10 cellular contexts compared by ENCODE assay signal in genomic region chr1:20359451-20360330, GRCh38.
DNase-seq lines count a peak whose midpoint lies in the region; ATAC-seq, FAIRE-seq and TF ChIP-seq lines count a peak whose summit lies in the region.
"Had no signal": no experiment of that assay in that cellular context is flagged by ENCODE, and none has a peak within 500 bp of the region (broad histone marks: within the 10 kb centered on the region; RNA-seq: fewer than 3 reads in every experiment).

No MANE protein-coding gene starts in this region.

- peak overlapping the region; percentile 55 for H2AFZ ChIP-seq in OCI-LY7 (ENCODE audit: low read length)

- FAIRE-seq in HTR-8/SVneo (lab: Jason Lieb, UNC) = no peak

- H3K9me3 ChIP-seq in OCI-LY7 (ENCODE audit: low read length) = no peaks in the 10 kb centered on the region
- no peaks in the 10 kb centered on the region for H3K9me3 ChIP-seq in spleen

- peak overlapping the region; percentile 49 for H3K4me3 ChIP-seq in OCI-LY7 (ENCODE audit: low read depth, low read length, poor library complexity, severe bottlenecking)
- H3K4me3 ChIP-seq in spleen = no peak overlapping the region

- H3K27ac ChIP-seq in OCI-LY7 (ENCODE audit: low read depth, low read length, poor library complexity, severe bottlenecking) (peak overlapping the region; percentile 83), spleen (no peak overlapping the region)

- H3K36me3 ChIP-seq in OCI-LY7 (ENCODE audit: insufficient read depth, low read length) (no peaks in the 10 kb centered on the region), spleen (no peaks in the 10 kb centered on the region)

- peak; percentile 62 for DNase-seq in Calu3
- DNase-seq in OCI-LY7 (ENCODE audit: low spot score) = peak; percentile 82
- DNase-seq in activated naive CD4-positive, alpha-beta T cell treated with anti-CD3 and anti-CD28 coated beads, Interleukin-2, amount 50 U/mL, for 72 hours (ENCODE audit: low spot score in 2 of 2) = peak; percentile 72 to 76
- DNase-seq in stimulated activated CD4-positive, alpha-beta T cell treated with anti-CD3 and anti-CD28 coated beads, Interleukin-12 subunit alpha, Interleukin-12 subunit beta, amount 100 ng/mL, for 4 hours = peak; percentile 41
- DNase-seq in retina = no peak
- DNase-seq in HTR-8/SVneo (ENCODE audit: insufficient read length, low spot score) = no peak
- DNase-seq in HEK293T (ENCODE audit: extremely low spot score) = no peak
- DNase-seq in spleen = no peak
- DNase-seq: effector CD4-positive, alpha-beta T cell had no signal

- H3K4me2 ChIP-seq in OCI-LY7 (ENCODE audit: low read length) = peak overlapping the region; percentile 80

- peaks cover 0 to 85% (median 16%) of the 10 kb centered on the region in 7 donors for H3K27me3 ChIP-seq in spleen (replicated peaks in 1 of 7)

- no TSS peak for BruUV-seq in Calu3 (replicated peaks; lab: Mats Ljungman, UMichigan)
- no TSS peak for BruUV-seq in OCI-LY7 (replicated peaks; lab: Mats Ljungman, UMichigan)

- peaks cover 27% of the 10 kb centered on the region for H3K4me1 Mint-ChIP-seq in Calu3 (ENCODE audit: low read depth, unreplicated experiment)

- H4K20me1 ChIP-seq in OCI-LY7 (ENCODE audit: insufficient read depth, low read length) = no peaks in the 10 kb centered on the region

- H3K9me2 ChIP-seq in OCI-LY7 (ENCODE audit: insufficient read depth, low read length) = no peaks in the 10 kb centered on the region

- H3K27me3 Mint-ChIP-seq in Calu3 (ENCODE audit: unreplicated experiment) = peaks cover 9% of the 10 kb centered on the region

- intact Hi-C loops in Calu3 (cut with micrococcal nuclease; ENCODE audit: unreplicated experiment) (loop anchor here (5.0 kb wide), 2 partner anchors 133 to 147 kb away; no protein-coding TSS in a partner anchor), OCI-LY7 (cut with micrococcal nuclease; ENCODE audit: unreplicated experiment) (loop anchor here (1.0 to 2.0 kb wide), 7 partner anchors 16 to 146 kb away; no protein-coding TSS in a partner anchor), spleen (cut with DNase I; ENCODE audit: low total_unique reads) (no loop called here)

- CTCF ChIA-PET in Calu3 (lab: Charles Lee) (interaction anchor here (1.2 kb wide), 1 partner anchor 146 kb away, joined by 4 read pairs; no protein-coding TSS in a partner anchor), OCI-LY7 (lab: Charles Lee; ENCODE audit: unreplicated experiment) (no interaction called here), HEK293T (lab: Yijun Ruan, JAX) (no interaction called here)

- no peak for TF ChIP-seq POLR2A in spleen (IDR thresholded peaks at IDR 0.05)

- peaks cover 48% of the 10 kb centered on the region for H3K4me1 ChIP-seq in OCI-LY7 (ENCODE audit: insufficient read depth, low read length, poor library complexity, severe bottlenecking)
- peaks cover 0 to 19% (median 12%) of the 10 kb centered on the region in 6 donors for H3K4me1 ChIP-seq in spleen

- peak; percentile 96 to 97 for ATAC-seq in activated naive CD4-positive, alpha-beta T cell treated with anti-CD3 and anti-CD28 coated beads, Interleukin-2, amount 50 U/mL, for 72 hours

- peaks cover 4% of the 10 kb centered on the region for H3K36me3 Mint-ChIP-seq in Calu3 (ENCODE audit: insufficient read depth, unreplicated experiment)
- peaks cover 7% of the 10 kb centered on the region in 2 donors for H3K36me3 Mint-ChIP-seq in activated naive CD4-positive, alpha-beta T cell treated with anti-CD3 and anti-CD28 coated beads, Interleukin-2, amount 50 U/mL, for 72 hours
- H3K36me3 Mint-ChIP-seq: natural killer cell treated with Interleukin-12 subunit alpha and Interleukin-12 subunit beta and Interleukin-15 and Interleukin-18, amount 100 ng/mL, for 72 hours had no signal

- H3K9me3 Mint-ChIP-seq in Calu3 (ENCODE audit: low read depth, unreplicated experiment) = no peaks in the 10 kb centered on the region
- no peaks in the 10 kb centered on the region for H3K9me3 Mint-ChIP-seq in activated naive CD4-positive, alpha-beta T cell treated with anti-CD3 and anti-CD28 coated beads, Interleukin-2, amount 50 U/mL, for 72 hours
- H3K9me3 Mint-ChIP-seq: natural killer cell treated with Interleukin-12 subunit alpha and Interleukin-12 subunit beta and Interleukin-15 and Interleukin-18, amount 100 ng/mL, for 72 hours had no signal

- peak overlapping the region; percentile 54 for H3K4me3 Mint-ChIP-seq in Calu3 (ENCODE audit: low read depth, unreplicated experiment)
- H3K4me3 Mint-ChIP-seq: natural killer cell treated with Interleukin-12 subunit alpha and Interleukin-12 subunit beta and Interleukin-15 and Interleukin-18, amount 100 ng/mL, for 72 hours had no signal

- WGBS in spleen, 5 donors = 57 to 61% (median 60%) methylated on average over 15 of the region's 15 CpGs

- H3K27ac Mint-ChIP-seq in Calu3 (ENCODE audit: unreplicated experiment) = peak overlapping the region; percentile 61
- peak overlapping the region in 1 of 2 donors; percentile 75 for H3K27ac Mint-ChIP-seq in activated naive CD4-positive, alpha-beta T cell treated with anti-CD3 and anti-CD28 coated beads, Interleukin-2, amount 50 U/mL, for 72 hours
- H3K27ac Mint-ChIP-seq: natural killer cell treated with Interleukin-12 subunit alpha and Interleukin-12 subunit beta and Interleukin-15 and Interleukin-18, amount 100 ng/mL, for 72 hours had no signal

- TF ChIP-seq CTCF in Calu3 (IDR thresholded peaks at IDR 0.05; ENCODE audit: unreplicated experiment) (no peak), OCI-LY7 (conservative IDR thresholded peaks at IDR 0.05; ENCODE audit: low read length) (no peak), spleen (IDR thresholded peaks at IDR 0.05 in 8 of 11, conservative IDR thresholded peaks at IDR 0.05 in 3 of 11) (no peak)

- POLR2A ChIA-PET in OCI-LY7 (lab: Charles Lee) = interaction anchor here (0.7 to 2.4 kb wide), 6 partner anchors 24 to 132 kb away, joined by 3 to 6 read pairs (median 3); no protein-coding TSS in a partner anchor
- POLR2A ChIA-PET in HEK293T (lab: Yijun Ruan, JAX) = no interaction called here

- no peaks in the 10 kb centered on the region for H3K79me2 ChIP-seq in OCI-LY7 (ENCODE audit: insufficient read depth, low read depth, low read length)

TF ChIP-seq in HEK293T, 16 proteins besides CTCF, POLR2A, EP300 and RAD21:
- TF ChIP-seq FOXK2 (IDR thresholded peaks at IDR 0.05) (no peak), L3MBTL2 (conservative IDR thresholded peaks at IDR 0.05) (no peak), TARDBP (IDR thresholded peaks at IDR 0.05) (no peak), LEF1 (IDR thresholded peaks at IDR 0.05; ENCODE audit: borderline replicate concordance) (no peak), ELF4 (IDR thresholded peaks at IDR 0.05) (no peak), ARNT (IDR thresholded peaks at IDR 0.05) (no peak), PKNOX1 (IDR thresholded peaks at IDR 0.05) (no peak), HDGF (IDR thresholded peaks at IDR 0.05; ENCODE audit: borderline replicate concordance) (no peak), BHLHE40 (IDR thresholded peaks at IDR 0.05; ENCODE audit: borderline replicate concordance) (no peak), ZNF384 (IDR thresholded peaks at IDR 0.05) (no peak), NFRKB (IDR thresholded peaks at IDR 0.05) (no peak), SP1 (IDR thresholded peaks at IDR 0.05) (no peak), FOXM1 (IDR thresholded peaks at IDR 0.05; ENCODE audit: borderline replicate concordance) (no peak), FOXA1 (IDR thresholded peaks at IDR 0.05) (no peak), CTBP1 (IDR thresholded peaks at IDR 0.05; ENCODE audit: borderline replicate concordance) (no peak)

Comparison
In these comparisons a context has a peak if more than half of its experiments do, and no peak if none do; other contexts are left out.
1. DNase-seq: peak in Calu3 (single experiment), OCI-LY7 (single experiment), activated naive CD4-positive, alpha-beta T cell treated with anti-CD3 and anti-CD28 coated beads, Interleukin-2, amount 50 U/mL, for 72 hours (2 of 2) and stimulated activated CD4-positive, alpha-beta T cell treated with anti-CD3 and anti-CD28 coated beads, Interleukin-12 subunit alpha, Interleukin-12 subunit beta, amount 100 ng/mL, for 4 hours (single experiment); none in retina (single experiment), HTR-8/SVneo (single experiment), HEK293T (single experiment) and spleen (single experiment).